Comparison of ENCODE assay signal across 8 cellular contexts in the genomic region with DNA sequence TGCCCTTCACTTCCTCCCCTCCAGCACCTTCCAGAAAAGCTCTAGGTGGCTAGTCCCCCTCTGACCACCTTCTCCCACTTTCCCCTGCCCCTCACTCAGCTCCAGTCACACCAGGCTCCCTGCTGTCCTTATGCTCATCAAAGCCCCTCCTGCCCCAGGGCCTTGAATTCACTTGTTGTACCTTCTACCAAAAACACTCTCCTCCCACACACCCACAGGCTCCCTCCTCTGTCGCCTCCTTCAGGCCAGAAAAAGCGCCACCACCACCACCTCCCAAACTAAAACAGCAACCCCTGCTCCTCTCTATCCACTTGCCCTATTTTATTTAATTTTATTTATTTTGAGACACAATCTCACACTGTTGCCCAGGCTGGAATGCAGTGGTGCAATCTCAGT. TPM values are rescaled to one million over a fixed set of nuclear protein-coding genes. Genes with fewer than 3 reads are reported as not detected.
DNase-seq lines count a peak whose midpoint lies in the region; ATAC-seq lines count a peak whose summit lies in the region.

No MANE protein-coding gene starts in this region.

- peaks cover 17% of the 10 kb centered on the region for H3K4me1 ChIP-seq in CD4-positive, CD25-positive, alpha-beta regulatory T cell (ENCODE audit: control insufficient read depth, insufficient read depth, low read length, poor library complexity, severe bottlenecking)
- peaks cover 0 to 4% of the 10 kb centered on the region in 2 donors for H3K4me1 ChIP-seq in muscle layer of duodenum (ENCODE audit: control insufficient read depth in 1 of 2, insufficient read depth in 2 of 2, low read length in 2 of 2)

- H3K9me3 ChIP-seq in CD4-positive, CD25-positive, alpha-beta regulatory T cell (ENCODE audit: control insufficient read depth in 2 of 2, low read length in 2 of 2), result no peaks in the 10 kb centered on the region
- no peaks in the 10 kb centered on the region for H3K9me3 ChIP-seq in muscle layer of duodenum (ENCODE audit: control insufficient read depth in 1 of 2, low read length in 2 of 2)

- H3K27me3 ChIP-seq in CD4-positive, CD25-positive, alpha-beta regulatory T cell (ENCODE audit: control insufficient read depth, insufficient read depth, low read length), result no peaks in the 10 kb centered on the region
- no peaks in the 10 kb centered on the region for H3K27me3 ChIP-seq in muscle layer of duodenum (ENCODE audit: low read depth, low read length)

- peak in 1 of 3 donors; percentile 39 for DNase-seq in CD4-positive, CD25-positive, alpha-beta regulatory T cell
- peak; percentile 4 to 16 for DNase-seq in Kasumi-1 (lab: John Stamatoyannopoulos, UW)
- peak; percentile 28 for DNase-seq in activated naive CD4-positive, alpha-beta T cell treated with anti-CD3 and anti-CD28 coated beads, Interleukin-2, amount 50 U/mL, for 16 hours
- no peak for DNase-seq in NCI-H146 (lab: John Stamatoyannopoulos, UW)
- DNase-seq in NCI-H2081 treated with DMSO at 0.1 percent for 48 hours (lab: John Stamatoyannopoulos, UW), result no peak

- H3K4me1 Mint-ChIP-seq in CD4-positive, CD25-positive, alpha-beta regulatory T cell, result peaks cover 6 to 28% (median 18%) of the 10 kb centered on the region in 4 donors

- H3K4me3 Mint-ChIP-seq in CD4-positive, CD25-positive, alpha-beta regulatory T cell, result no peak overlapping the region

- H3K27ac Mint-ChIP-seq in CD4-positive, CD25-positive, alpha-beta regulatory T cell, result peak overlapping the region in 2 of 3 donors; percentile 56 to 59

- no peak overlapping the region for H3K27ac ChIP-seq in CD4-positive, CD25-positive, alpha-beta regulatory T cell (ENCODE audit: insufficient read depth, low read length, poor library complexity, severe bottlenecking)
- H3K27ac ChIP-seq in muscle layer of duodenum (ENCODE audit: low read length), result peak overlapping the region; percentile 45

- H3K36me3 ChIP-seq in CD4-positive, CD25-positive, alpha-beta regulatory T cell (ENCODE audit: control insufficient read depth, insufficient read depth, low read length), result no peaks in the 10 kb centered on the region
- no peaks in the 10 kb centered on the region for H3K36me3 ChIP-seq in muscle layer of duodenum (ENCODE audit: control insufficient read depth in 1 of 2, insufficient read depth in 2 of 2, low read length in 2 of 2)

- no peaks in the 10 kb centered on the region for H3K36me3 Mint-ChIP-seq in CD4-positive, CD25-positive, alpha-beta regulatory T cell

- no peaks in the 10 kb centered on the region for H3K27me3 Mint-ChIP-seq in CD4-positive, CD25-positive, alpha-beta regulatory T cell

- no peaks in the 10 kb centered on the region for H3K9me3 Mint-ChIP-seq in CD4-positive, CD25-positive, alpha-beta regulatory T cell

- ATAC-seq in CD4-positive, CD25-positive, alpha-beta regulatory T cell (ENCODE audit: low read depth in 2 of 2), result no peak
- ATAC-seq in GM18511 (IDR thresholded peaks at IDR 0.05; ENCODE audit: unreplicated experiment) (no peak), HG03025 (IDR thresholded peaks at IDR 0.05; ENCODE audit: low FRiP score, unreplicated experiment) (no peak)

- H3K4me3 ChIP-seq in CD4-positive, CD25-positive, alpha-beta regulatory T cell (ENCODE audit: low read depth, low read length), result no peak overlapping the region
- H3K4me3 ChIP-seq in muscle layer of duodenum (ENCODE audit: low read depth in 1 of 2, low read length in 2 of 2), result no peak overlapping the region

RNA-seq across cellular contexts. Expression of a gene that starts 4.8 kb away (rescaled TPM):
- not detected for total RNA-seq in CD4-positive, CD25-positive, alpha-beta regulatory T cell
- not detected for polyA plus RNA-seq in CD4-positive, CD25-positive, alpha-beta regulatory T cell

RNA-seq across cellular contexts. Expression of a gene that starts 22.9 kb away (rescaled TPM):
- total RNA-seq in CD4-positive, CD25-positive, alpha-beta regulatory T cell, result not detected
- polyA plus RNA-seq in CD4-positive, CD25-positive, alpha-beta regulatory T cell, result not detected

RNA-seq across cellular contexts. Expression of a gene that starts 50.5 kb away (rescaled TPM):
- 0.37 TPM for total RNA-seq in CD4-positive, CD25-positive, alpha-beta regulatory T cell
- polyA plus RNA-seq in CD4-positive, CD25-positive, alpha-beta regulatory T cell, result under 1 TPM in 1 of 4 donors, not detected in 3; 0.25 TPM

RNA-seq across cellular contexts. Expression of a gene that starts 54.3 kb away (rescaled TPM):
- total RNA-seq in CD4-positive, CD25-positive, alpha-beta regulatory T cell, result 231 TPM
- polyA plus RNA-seq in CD4-positive, CD25-positive, alpha-beta regulatory T cell, result 10 to 100 TPM in 1 of 4 donors, 1 to 10 TPM in 3; 3.4 to 12.5 (median 5.4) TPM

Comparison
In these comparisons a context has a peak if more than half of its experiments do, and no peak if none do; other contexts are left out.
1. DNase-seq: peak in Kasumi-1 (2 of 2) and activated naive CD4-positive, alpha-beta T cell treated with anti-CD3 and anti-CD28 coated beads, Interleukin-2, amount 50 U/mL, for 16 hours (single experiment); none in NCI-H146 (single experiment) and NCI-H2081 treated with DMSO at 0.1 percent for 48 hours (single experiment).